ENCODE assay signal across 27 cellular contexts in genomic region chr1:34850382-34850781, GRCh38. TPM values are rescaled to one million over a fixed set of nuclear protein-coding genes. Genes with fewer than 3 reads are reported as not detected.
"Had no signal": no experiment of that assay in that cellular context is flagged by ENCODE, and none has a peak within 500 bp of the region (broad histone marks: within the 10 kb centered on the region; RNA-seq: fewer than 3 reads in every experiment).

No MANE protein-coding gene starts in this region.

- H3K9me3 ChIP-seq: body of pancreas, right lobe of liver, stomach had no signal

- ATAC-seq: activated CD8-positive, alpha-beta T cell treated with anti-CD3 and anti-CD28 coated beads for 36 hours; activated T-helper 17 cell treated with anti-CD3 and anti-CD28 coated beads, Interleukin-2, amount 50 U/mL, for 72 hours; body of pancreas; foreskin keratinocyte; right lobe of liver; stimulated activated effector memory CD8-positive, alpha-beta T cell treated with anti-CD3 and anti-CD28 coated beads, Interleukin-12 subunit alpha, Interleukin-12 subunit beta, amount 100 ng/mL, for 72 hours had no signal

- H3K27me3 ChIP-seq: body of pancreas, foreskin keratinocyte, right lobe of liver, stomach had no signal

- H3K27ac ChIP-seq: body of pancreas, foreskin keratinocyte had no signal

- H3K4me1 ChIP-seq: foreskin keratinocyte, parathyroid adenoma had no signal

- H3K4me2 ChIP-seq: smooth muscle cell had no signal

- DNase-seq: activated B cell treated with CpG ODN at 0.5 μM for 24 hours; activated CD4-positive, alpha-beta T cell treated with anti-CD3 and anti-CD28 coated beads for 4 hours; activated CD8-positive, alpha-beta T cell treated with anti-CD3 and anti-CD28 coated beads for 36 hours; activated naive CD4-positive, alpha-beta T cell treated with Interleukin-2 at 50 U/mL for 16 hours; activated naive CD8-positive, alpha-beta T cell treated with anti-CD3 and anti-CD28 coated beads, Interleukin-2, amount 10 ng/mL, durations not matched to agents 7 days and 5 days; activated T-cell treated with anti-CD3 and anti-CD28 coated beads, Interleukin-2, amount 50 U/mL, for 1 hour; amygdala; body of pancreas; endodermal cell; foreskin keratinocyte; glutamatergic neuron; hypothalamus; right lobe of liver; stimulated activated CD4-positive, alpha-beta T cell treated with anti-CD3 and anti-CD28 coated beads, Interleukin-4, amount 100 ng/mL, for 24 hours; stomach had no signal

- H3K9ac ChIP-seq: parathyroid adenoma had no signal

- H3K4me3 ChIP-seq: body of pancreas, lung, right lobe of liver, smooth muscle cell, stomach had no signal

- FAIRE-seq: colon, keratinocyte, urothelium cell line had no signal

- H2AFZ ChIP-seq: parathyroid adenoma had no signal

RNA-seq across cellular contexts. Expression of gene GJA4, which starts 57.6 kb away (rescaled TPM):
- total RNA-seq: activated B cell treated with CpG ODN at 0.5 μM for 24 hours; activated CD8-positive, alpha-beta T cell treated with anti-CD3 and anti-CD28 coated beads for 36 hours; activated naive CD8-positive, alpha-beta T cell treated with anti-CD3 and anti-CD28 coated beads, Interleukin-2, amount 10 ng/mL, durations not matched to agents 7 days and 5 days; activated T-helper 17 cell treated with anti-CD3 and anti-CD28 coated beads, Interleukin-2, amount 50 U/mL, for 72 hours; epithelial cell of proximal tubule; fibroblast of lung; mesothelial cell of epicardium; smooth muscle cell; T-helper 2 cell treated with Interferon-gamma antibody and Interleukin-4, amounts not matched to agents 100 ng/mL and 5 ng/mL, for 36 hours had no signal
- polyA plus RNA-seq: fibroblast of lung, keratinocyte, smooth muscle cell had no signal
